8 cellular contexts compared by ENCODE assay signal in genomic region chr15:85253196-85253915, GRCh38.
DNase-seq lines count a peak whose midpoint lies in the region; ATAC-seq and TF ChIP-seq lines count a peak whose summit lies in the region.
"Not testable (repeated sequence)": the region's sequence is repeated elsewhere in the genome, so short reads cannot be mapped to it uniquely, and the experiment has no call there.

No MANE protein-coding gene starts in this region.

- peak overlapping the region in 1 of 11 experiments; percentile 44; a peak in 1 of 22 replicates for H3K27ac ChIP-seq in BLaER1 treated with 17β-estradiol and CSF1 and Interleukin-3, amounts not matched to agents 10 nM and 100 nM

- peak overlapping the region; percentile 43 to 80 (median 70) for H3K4me2 ChIP-seq in BLaER1 treated with 17β-estradiol and CSF1 and Interleukin-3, amounts not matched to agents 10 nM and 100 nM

- not testable (repeated sequence) for H3K4me3 ChIP-seq in BLaER1 treated with 17β-estradiol and CSF1 and Interleukin-3, amounts not matched to agents 10 nM and 100 nM; choroid plexus epithelial cell (ENCODE audit: low read depth, low read length); mucosa of descending colon

- not testable (repeated sequence) for H3K9me3 ChIP-seq in BLaER1 treated with 17β-estradiol and CSF1 and Interleukin-3, amounts not matched to agents 10 nM and 100 nM (replicated peaks in 1 of 11); mucosa of descending colon

- TF ChIP-seq CTCF in GM20000 (IDR thresholded peaks at IDR 0.05; ENCODE audit: extremely low read depth, missing control alignments); choroid plexus epithelial cell (conservative IDR thresholded peaks at IDR 0.05; ENCODE audit: low read depth, low read length); mucosa of descending colon (IDR thresholded peaks at IDR 0.05): not testable (repeated sequence)

- peak; percentile 72 for ATAC-seq in GM18858 (IDR thresholded peaks at IDR 0.05; ENCODE audit: unreplicated experiment)
- peak; percentile 76 for ATAC-seq in HG02798 (IDR thresholded peaks at IDR 0.05; ENCODE audit: poor library complexity, unreplicated experiment)
- ATAC-seq in HG03439 (IDR thresholded peaks at IDR 0.05; ENCODE audit: unreplicated experiment), result peak; percentile 76
- peak; percentile 47 for ATAC-seq in mucosa of descending colon

- not testable (repeated sequence) for H3K27me3 ChIP-seq in BLaER1 treated with 17β-estradiol and CSF1 and Interleukin-3, amounts not matched to agents 10 nM and 100 nM

- H3K4me1 ChIP-seq in BLaER1 treated with 17β-estradiol and CSF1 and Interleukin-3, amounts not matched to agents 10 nM and 100 nM, result peaks cover 16 to 54% (median 47%) of the 10 kb centered on the region in 10 experiments
- not testable (repeated sequence) for H3K4me1 ChIP-seq in mucosa of descending colon (ENCODE audit: low read depth)

- H4K20me1 ChIP-seq in BLaER1 treated with 17β-estradiol and CSF1 and Interleukin-3, amounts not matched to agents 10 nM and 100 nM, result not testable (repeated sequence)

- peak; percentile 58 for DNase-seq in GM20000 (ENCODE audit: low spot score)
- peak; percentile 58 for DNase-seq in RPMI7951 (ENCODE audit: low read depth)
- peak; percentile 35 for DNase-seq in choroid plexus epithelial cell (ENCODE audit: low read depth)
- DNase-seq in mucosa of descending colon, result peak in 1 of 3 donors; percentile 42

- H3K36me3 ChIP-seq in BLaER1 treated with 17β-estradiol and CSF1 and Interleukin-3, amounts not matched to agents 10 nM and 100 nM; mucosa of descending colon (ENCODE audit: low read depth): not testable (repeated sequence)

- intact Hi-C loops in mucosa of descending colon (cut with DNase I, micrococcal nuclease), result not testable (repeated sequence)

- peak overlapping the region in 1 of 11 experiments; percentile 11; a peak in 1 of 22 replicates for H3K9ac ChIP-seq in BLaER1 treated with 17β-estradiol and CSF1 and Interleukin-3, amounts not matched to agents 10 nM and 100 nM
